In the genomic region with DNA sequence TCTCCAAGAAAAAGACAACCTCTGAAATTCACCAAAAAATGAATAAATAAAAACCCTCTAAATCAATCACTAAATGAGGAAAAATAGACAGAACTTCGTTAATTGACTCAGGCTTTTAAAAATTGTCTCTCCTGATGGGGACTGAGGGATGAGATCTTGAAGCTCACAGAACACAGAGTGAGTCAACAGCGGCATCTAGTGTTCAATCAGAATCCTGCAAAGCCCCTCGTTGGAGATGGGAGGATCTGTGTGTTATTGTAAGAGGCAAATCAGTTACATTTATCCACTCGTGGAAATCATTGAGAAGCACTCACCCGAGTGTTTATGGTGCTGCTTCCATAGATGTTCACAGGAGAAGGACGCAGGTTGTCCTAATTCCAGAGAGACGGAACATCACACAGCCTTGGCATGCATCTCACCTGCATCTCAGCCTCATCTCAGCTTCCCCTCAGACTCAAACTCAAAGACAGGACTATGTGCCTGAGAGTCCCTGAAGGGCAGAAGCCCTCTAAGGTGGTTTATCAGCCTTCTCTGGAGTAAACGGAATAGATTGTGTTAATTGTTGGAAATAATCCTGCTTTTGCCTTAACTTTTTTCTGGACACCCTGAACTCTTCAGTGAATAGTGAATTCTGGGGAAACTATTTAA, we compare ENCODE assay signal across 8 cellular contexts.
DNase-seq lines count a peak whose midpoint lies in the region; ATAC-seq and TF ChIP-seq lines count a peak whose summit lies in the region.

No MANE protein-coding gene starts in this region.

- H3K36me3 ChIP-seq in PC-3 (ENCODE audit: low read depth, low read length) (no peaks in the 10 kb centered on the region), uterus (no peaks in the 10 kb centered on the region)

- H3K4me1 Mint-ChIP-seq in activated T-cell treated with anti-CD3 and anti-CD28 coated beads, Interleukin-2, amount 50 U/mL, for 24 hours (ENCODE audit: low read depth) = peaks cover 9% of the 10 kb centered on the region

- H3K27ac ChIP-seq in PC-3 (ENCODE audit: low read length) = peak overlapping the region; percentile 65
- no peak overlapping the region for H3K27ac ChIP-seq in uterus

- DNase-seq in DMS79 treated with DMSO at 0.1 percent for 48 hours (lab: John Stamatoyannopoulos, UW) (peak; percentile 45), HuH-7 (ENCODE audit: low spot score) (peak; percentile 54), PC-3 (peak; percentile 93), fibroblast of the aortic adventitia (ENCODE audit: low read depth) (peak; percentile 88), occipital lobe (lab: John Stamatoyannopoulos, UW) (peak; percentile 45), uterus (peak; percentile 61 to 63)
- peak; percentile 53 for DNase-seq in activated T-cell treated with anti-CD3 and anti-CD28 coated beads, Interleukin-2, amount 50 U/mL, for 24 hours

- no peaks in the 10 kb centered on the region for H3K9me2 ChIP-seq in PC-3 (replicated peaks; ENCODE audit: low read length)

- H3K9me3 ChIP-seq in PC-3 (ENCODE audit: low read length) (no peaks in the 10 kb centered on the region), uterus (no peaks in the 10 kb centered on the region)

- peaks cover 10% of the 10 kb centered on the region for H3F3A ChIP-seq in PC-3 (ENCODE audit: low read length, unreplicated experiment)

- H3K4me3 Mint-ChIP-seq in activated T-cell treated with anti-CD3 and anti-CD28 coated beads, Interleukin-2, amount 50 U/mL, for 24 hours = no peak overlapping the region

- H3K79me2 ChIP-seq in PC-3 (ENCODE audit: low read length) = no peaks in the 10 kb centered on the region

- POLR2A ChIA-PET in PC-3 (lab: Charles Lee; ENCODE audit: unreplicated experiment) = interaction anchor here (0.7 kb wide), 1 partner anchor 241 kb away, joined by 4 read pairs; no protein-coding TSS in a partner anchor

- H3K4me1 ChIP-seq in PC-3 (ENCODE audit: insufficient read depth, low read length) = peaks cover 49% of the 10 kb centered on the region
- no peaks in the 10 kb centered on the region for H3K4me1 ChIP-seq in uterus

- H3K27me3 ChIP-seq in PC-3 (ENCODE audit: low read length) (no peaks in the 10 kb centered on the region), uterus (no peaks in the 10 kb centered on the region)

- H3K9me3 Mint-ChIP-seq in activated T-cell treated with anti-CD3 and anti-CD28 coated beads, Interleukin-2, amount 50 U/mL, for 24 hours = no peaks in the 10 kb centered on the region

- peak overlapping the region; percentile 12 for H3K9ac ChIP-seq in PC-3 (ENCODE audit: low read length)

- H3K4me2 ChIP-seq in PC-3 (ENCODE audit: low read length) = peak overlapping the region; percentile 81

- no peaks in the 10 kb centered on the region for H3K36me3 Mint-ChIP-seq in activated T-cell treated with anti-CD3 and anti-CD28 coated beads, Interleukin-2, amount 50 U/mL, for 24 hours (ENCODE audit: low read depth)

- H3K4me3 ChIP-seq in PC-3 (ENCODE audit: low read length) (peak overlapping the region; percentile 58), fibroblast of the aortic adventitia (ENCODE audit: low read depth, low read length) (no peak overlapping the region), uterus (no peak overlapping the region)

- intact Hi-C loops in PC-3 (cut with micrococcal nuclease) (loop anchor here (2.0 to 10.0 kb wide), 2 partner anchors 971 to 1867 kb away; no protein-coding TSS in a partner anchor), uterus (cut with DNase I; ENCODE audit: low total_unique reads) (no loop called here)

- no peak for TF ChIP-seq POLR2A in uterus (IDR thresholded peaks at IDR 0.05)

- no peak overlapping the region for H3K27ac Mint-ChIP-seq in activated T-cell treated with anti-CD3 and anti-CD28 coated beads, Interleukin-2, amount 50 U/mL, for 24 hours

- peak overlapping the region; percentile 37; the same call in 1 of the 2 replicates for H2AFZ ChIP-seq in PC-3 (ENCODE audit: low read length)

- no peaks in the 10 kb centered on the region for H4K20me1 ChIP-seq in PC-3 (ENCODE audit: low read length)

- peaks cover 9% of the 10 kb centered on the region for H3K27me3 Mint-ChIP-seq in activated T-cell treated with anti-CD3 and anti-CD28 coated beads, Interleukin-2, amount 50 U/mL, for 24 hours

- CTCF ChIA-PET in PC-3 (lab: Charles Lee) = interaction anchor here (0.9 to 1.4 kb wide), 3 partner anchors 42 to 970 kb away, joined by 3 to 5 read pairs (median 3); no protein-coding TSS in a partner anchor

- no TSS peak for BruUV-seq in PC-3 (replicated peaks; lab: Mats Ljungman, UMichigan)

- TF ChIP-seq CTCF in PC-3 (conservative IDR thresholded peaks at IDR 0.05; ENCODE audit: low read depth, low read length) = peak; percentile 99
- peak; percentile 97 for TF ChIP-seq CTCF in fibroblast of the aortic adventitia (IDR thresholded peaks at IDR 0.05; ENCODE audit: insufficient read depth, low read length)
- TF ChIP-seq CTCF in uterus (IDR thresholded peaks at IDR 0.05) = peak; percentile 81 to 89 (median 87)

- ATAC-seq in GM21515 (IDR thresholded peaks at IDR 0.05; ENCODE audit: unreplicated experiment) (peak; percentile 84), PC-3 (peak; percentile 83)
